Comparison of ENCODE assay signal across 23 cellular contexts in genomic region chr6:104716858-104717257, GRCh38.
"Had no signal": no experiment of that assay in that cellular context is flagged by ENCODE, and none has a peak within 500 bp of the region (broad histone marks: within the 10 kb centered on the region; RNA-seq: fewer than 3 reads in every experiment).

No MANE protein-coding gene starts in this region.

- H3K36me3 ChIP-seq: colonic mucosa, esophagus muscularis mucosa, gastrocnemius medialis, heart right ventricle, left lung, lower lobe of right lung had no signal

- ATAC-seq: effector memory CD8-positive, alpha-beta T cell; gastrocnemius medialis; heart right ventricle; left cardiac atrium; left lung; left ventricle myocardium superior; lower lobe of right lung; mucosa of descending colon had no signal

- H3K9me3 ChIP-seq: colonic mucosa, esophagus muscularis mucosa, gastrocnemius medialis, left lung, lower lobe of right lung, mucosa of descending colon had no signal

- H3K27me3 ChIP-seq: colonic mucosa, esophagus muscularis mucosa, gastrocnemius medialis, heart right ventricle, left lung had no signal

- FAIRE-seq: endometrium, islet of Langerhans, keratinocyte had no signal

- H3K4me1 ChIP-seq: colonic mucosa, esophagus muscularis mucosa, gastrocnemius medialis, heart right ventricle, left lung, lower lobe of right lung had no signal

- DNase-seq: colonic mucosa; cortex of kidney; effector CD8-positive, alpha-beta T cell; effector memory CD8-positive, alpha-beta T cell; endodermal cell; foreskin melanocyte; gastrocnemius medialis; glutamatergic neuron; head of caudate nucleus; heart right ventricle; hippocampal formation; left cardiac atrium; left lung; left ventricle myocardium superior; lower lobe of right lung; mesenchymal stem cell; mucosa of descending colon; naive B cell had no signal

- H3K27ac ChIP-seq: colonic mucosa, epithelial cell of prostate, esophagus muscularis mucosa, gastrocnemius medialis, heart right ventricle, left lung, lower lobe of right lung had no signal

- H3K4me3 ChIP-seq: colonic mucosa, esophagus muscularis mucosa, gastrocnemius medialis, heart right ventricle, left lung, lower lobe of right lung, mucosa of descending colon had no signal
